ENCODE assay signal across 9 cellular contexts in genomic region chr3:186826978-186827857, GRCh38. TPM values are rescaled to one million over a fixed set of nuclear protein-coding genes. Genes with fewer than 3 reads are reported as not detected.
A peak's percentile ranks its signal among the peaks of the same experiment; 100 is the strongest.
DNase-seq lines count a peak whose midpoint lies in the region; ATAC-seq, FAIRE-seq and TF ChIP-seq lines count a peak whose summit lies in the region.
"Had no signal": no experiment of that assay in that cellular context is flagged by ENCODE, and none has a peak within 500 bp of the region (broad histone marks: within the 10 kb centered on the region; RNA-seq: fewer than 3 reads in every experiment).

No MANE protein-coding gene starts in this region.

- TF ChIP-seq RAD21 in H1 (IDR thresholded peaks at IDR 0.05 in 1 of 2, conservative IDR thresholded peaks at IDR 0.05 in 1 of 2; ENCODE audit: low read depth in 2 of 2, low read length in 2 of 2): no peak

- H2AFZ ChIP-seq in H1 (ENCODE audit: low read length): no peak overlapping the region; the same call in 1 of the 2 replicates

- 9% methylated on average over 45 of the region's 80 CpGs; no CpG with 5 or more reads in 1 of the 2 experiments for WGBS in H1 (ENCODE audit: extremely low coverage in 1 of 2, insufficient coverage in 1 of 2, insufficient read length in 1 of 2, insufficient replicate concordance in 2 of 2, low coverage in 1 of 2, low lambda C conversion rate in 2 of 2, missing lambda C conversion rate in 1 of 2), 2 experiments
- WGBS in mesodermal cell (ENCODE audit: insufficient coverage in 2 of 2), 2 experiments: 0 to 4% methylated on average over 57 to 65 of the region's 80 CpGs

- H2BK15ac ChIP-seq in H1 (ENCODE audit: low read length): no peak overlapping the region

- no peaks in the 10 kb centered on the region for H4K20me1 ChIP-seq in H1 (replicated peaks in 1 of 2; ENCODE audit: control insufficient read depth in 1 of 2, insufficient read depth in 2 of 2, low read length in 2 of 2)

- peak overlapping the region in 1 of 4 experiments; percentile 78; a peak in 1 of 7 replicates for H3K9ac ChIP-seq in H1 (replicated peaks in 1 of 4; ENCODE audit: extremely low read depth in 1 of 4, low read depth in 3 of 4, low read length in 3 of 4)

- peak overlapping the region; percentile 70 to 85 for H3K4me2 ChIP-seq in H1 (ENCODE audit: insufficient read depth in 1 of 2, low read depth in 2 of 2, low read length in 2 of 2)

- CTCF ChIA-PET in activated CD8-positive, alpha-beta memory T cell treated with anti-CD3 and anti-CD28 coated beads, Interleukin-2, amount 10 ng/mL, durations not matched to agents 7 days and 5 days (lab: Charles Lee): interaction anchor here (0.6 to 3.7 kb wide), 16 partner anchors 20 to 338 kb away, joined by 3 to 16 read pairs (median 4); partner anchors contain the start of genes RPL39L and ST6GAL1
- CTCF ChIA-PET in H1 (lab: Charles Lee; ENCODE audit: partially characterized antibody): interaction anchor here (0.8 to 1.5 kb wide), 3 partner anchors 104 to 313 kb away, joined by 3 to 6 read pairs (median 3); partner anchors contain the start of gene ST6GAL1

- DNase-seq in CMK (ENCODE audit: low read depth): peak; percentile 40
- peak; percentile 94 for DNase-seq in HTR-8/SVneo (ENCODE audit: insufficient read length, low spot score)
- DNase-seq in NOMO-1 (lab: John Stamatoyannopoulos, UW; ENCODE audit: unreplicated experiment in 2 of 2): peak; percentile 86 to 96
- peak; percentile 89 for DNase-seq in activated CD8-positive, alpha-beta memory T cell treated with anti-CD3 and anti-CD28 coated beads, Interleukin-2, amount 10 ng/mL, durations not matched to agents 7 days and 5 days
- DNase-seq in H1 (ENCODE audit: low read depth in 1 of 2, low spot score in 2 of 2): peak in 1 of 2 experiments; percentile 88
- peak; percentile 57 for DNase-seq in stimulated activated CD8-positive, alpha-beta memory T cell treated with anti-CD3 and anti-CD28 coated beads, Interleukin-15, amount 100 ng/mL, for 1 hour (ENCODE audit: low read depth)

- H2BK12ac ChIP-seq in H1 (ENCODE audit: low read depth, low read length): no peak overlapping the region

- peak overlapping the region; percentile 54 for H3K27ac Mint-ChIP-seq in activated CD8-positive, alpha-beta memory T cell treated with anti-CD3 and anti-CD28 coated beads, Interleukin-2, amount 10 ng/mL, durations not matched to agents 7 days and 5 days

- no peak overlapping the region for H2BK120ac ChIP-seq in H1 (replicated peaks; ENCODE audit: low read depth, low read length)

- no peak overlapping the region for H2AK5ac ChIP-seq in H1 (ENCODE audit: low read depth, low read length)

- no peak overlapping the region for H3K23ac ChIP-seq in H1 (ENCODE audit: insufficient read length)

- H3K36me3 Mint-ChIP-seq in activated CD8-positive, alpha-beta memory T cell treated with anti-CD3 and anti-CD28 coated beads, Interleukin-2, amount 10 ng/mL, durations not matched to agents 7 days and 5 days: no peaks in the 10 kb centered on the region

- H3K18ac ChIP-seq in H1 (ENCODE audit: extremely low read depth, low read length): peak overlapping the region; percentile 78

- TF ChIP-seq POLR2A in H1 (IDR thresholded peaks at IDR 0.05; ENCODE audit: control extremely low read depth in 1 of 2, low read depth in 2 of 2, low read length in 2 of 2): peak in 1 of 2 experiments; percentile 27; a peak in 1 of 3 replicates

- H3K4me3 Mint-ChIP-seq in activated CD8-positive, alpha-beta memory T cell treated with anti-CD3 and anti-CD28 coated beads, Interleukin-2, amount 10 ng/mL, durations not matched to agents 7 days and 5 days: peak overlapping the region; percentile 72

- peaks cover 28% of the 10 kb centered on the region for H3K4me1 Mint-ChIP-seq in activated CD8-positive, alpha-beta memory T cell treated with anti-CD3 and anti-CD28 coated beads, Interleukin-2, amount 10 ng/mL, durations not matched to agents 7 days and 5 days

- H3K79me1 ChIP-seq in H1 (ENCODE audit: low read depth, low read length): no peaks in the 10 kb centered on the region; the same call in 1 of the 2 replicates

- peaks cover 44% of the 10 kb centered on the region for H3K27me3 Mint-ChIP-seq in activated CD8-positive, alpha-beta memory T cell treated with anti-CD3 and anti-CD28 coated beads, Interleukin-2, amount 10 ng/mL, durations not matched to agents 7 days and 5 days

- H3K9me3 Mint-ChIP-seq in activated CD8-positive, alpha-beta memory T cell treated with anti-CD3 and anti-CD28 coated beads, Interleukin-2, amount 10 ng/mL, durations not matched to agents 7 days and 5 days (ENCODE audit: low read depth): no peaks in the 10 kb centered on the region

- FAIRE-seq in HTR-8/SVneo (lab: Jason Lieb, UNC): peak; percentile 20
- FAIRE-seq in H1 (lab: Jason Lieb, UNC): no peak

- H2BK20ac ChIP-seq in H1 (ENCODE audit: low read length): no peak overlapping the region

- H3K9me3 ChIP-seq in H1 (ENCODE audit: insufficient read depth in 2 of 2, low read depth in 1 of 2, low read length in 1 of 2): no peaks in the 10 kb centered on the region
- no peaks in the 10 kb centered on the region for H3K9me3 ChIP-seq in mesodermal cell (ENCODE audit: control insufficient read depth, low read length)

- H3K23me2 ChIP-seq in H1 (ENCODE audit: low read depth, low read length): peaks cover 15% of the 10 kb centered on the region; the same call in 1 of the 2 replicates

- H3K79me2 ChIP-seq in H1 (ENCODE audit: control insufficient read depth in 1 of 2, insufficient read depth in 2 of 2, low read length in 2 of 2): no peaks in the 10 kb centered on the region

- peak overlapping the region; percentile 39 to 69 (median 46) for H3K4me3 ChIP-seq in H1 (ENCODE audit: extremely low read depth in 1 of 4, insufficient read depth in 2 of 4, low read depth in 3 of 4, low read length in 4 of 4)
- peak overlapping the region; percentile 58 for H3K4me3 ChIP-seq in mesodermal cell (ENCODE audit: extremely low read depth, insufficient read depth, low read length, poor library complexity, severe bottlenecking)

- peak; percentile 90 for ATAC-seq in GM21367 (IDR thresholded peaks at IDR 0.05; ENCODE audit: unreplicated experiment)
- peak; percentile 96 for ATAC-seq in activated CD8-positive, alpha-beta memory T cell treated with anti-CD3 and anti-CD28 coated beads, Interleukin-2, amount 10 ng/mL, durations not matched to agents 7 days and 5 days

- POLR2A ChIA-PET in H1 (lab: Charles Lee; ENCODE audit: partially characterized antibody): interaction anchor here (1.1 to 7.4 kb wide), 9 partner anchors 8 to 121 kb away, joined by 3 to 73 read pairs (median 4); partner anchors contain the start of genes EIF4A2 and RFC4

- H3K4me1 ChIP-seq in H1 (replicated peaks in 1 of 4; ENCODE audit: control insufficient read depth in 3 of 4, insufficient read depth in 4 of 4, low read length in 3 of 4) (peaks cover 7 to 23% (median 18%) of the 10 kb centered on the region in 4 experiments), mesodermal cell (ENCODE audit: control insufficient read depth, insufficient read depth, low read length, poor library complexity, severe bottlenecking) (peaks cover 11% of the 10 kb centered on the region)

- no peak overlapping the region for H2BK5ac ChIP-seq in H1 (ENCODE audit: low read depth, low read length)

- no peak for TF ChIP-seq EP300 in H1 (IDR thresholded peaks at IDR 0.05; ENCODE audit: borderline replicate concordance in 1 of 2, low read depth in 2 of 2, low read length in 2 of 2)

- H4K5ac ChIP-seq in H1 (ENCODE audit: insufficient read length, low read depth, low read length): no peak overlapping the region

- H3K36me3 ChIP-seq in H1 (ENCODE audit: control insufficient read depth in 2 of 4, insufficient read depth in 4 of 4, low read length in 3 of 4) (no peaks in the 10 kb centered on the region), mesodermal cell (ENCODE audit: control insufficient read depth, insufficient read depth, low read length) (no peaks in the 10 kb centered on the region)

- H4K91ac ChIP-seq in H1 (replicated peaks; ENCODE audit: insufficient read length, low read length): no peak overlapping the region

- no peak overlapping the region for H3K4ac ChIP-seq in H1 (replicated peaks; ENCODE audit: insufficient read length, low read depth, low read length)

- no peak overlapping the region for H3K27ac ChIP-seq in H1 (ENCODE audit: low read depth, low read length)
- H3K27ac ChIP-seq in mesodermal cell (ENCODE audit: low read depth, low read length, severe bottlenecking): no peak overlapping the region
- H3K27ac ChIP-seq: epithelial cell of prostate had no signal

- no peak overlapping the region for H3K14ac ChIP-seq in H1 (ENCODE audit: insufficient read length)

- no peak for TF ChIP-seq CTCF in H1 (IDR thresholded peaks at IDR 0.05; ENCODE audit: control extremely low read depth in 1 of 3, insufficient read depth in 1 of 3, low read depth in 1 of 3, low read length in 3 of 3)

- H3K27me3 ChIP-seq in H1 (replicated peaks in 1 of 4; ENCODE audit: control insufficient read depth in 3 of 4, extremely low read depth in 1 of 4, insufficient read depth in 3 of 4, low read length in 3 of 4): peaks cover 0 to 38% (median 29%) of the 10 kb centered on the region in 4 experiments; a peak in 6 of 7 replicates

- peak overlapping the region; percentile 70 for H4K8ac ChIP-seq in H1 (ENCODE audit: extremely low read depth, insufficient read depth, low read length)

- H3K56ac ChIP-seq in H1 (replicated peaks; ENCODE audit: insufficient read length, low read depth, low read length): no peak overlapping the region

RNA-seq across cellular contexts. Expression of gene ADIPOQ, which starts 15.3 kb away (rescaled TPM):
- not detected for total RNA-seq in activated CD8-positive, alpha-beta memory T cell treated with anti-CD3 and anti-CD28 coated beads, Interleukin-2, amount 10 ng/mL, durations not matched to agents 7 days and 5 days
- total RNA-seq in H1 (2021; fragmentation: NEBNext Ultra II Directional; extraction: Animal tissue kit (Norgen Biotek cat#: 25700)): not detected in 2 replicates
- polyA plus RNA-seq in H1 (2011; rRNA removed): not detected in 2 replicates
- not detected for polyA plus RNA-seq in H1 (2011; cell fraction: cytosol; rRNA removed)
- not detected for polyA plus RNA-seq in H1 (2011; cell fraction: nucleus; rRNA removed)
- polyA plus RNA-seq in H1 (2012, experiment 1 of 2): not detected in 4 replicates
- not detected for polyA plus RNA-seq in H1 (2012, experiment 2 of 2)
- not detected for polyA plus RNA-seq in H1 (2013, experiment 1 of 2)
- polyA plus RNA-seq in H1 (2013, experiment 2 of 2): not detected
- polyA minus RNA-seq in H1 (2011; rRNA and poly(A)+ RNA removed): 0.05 TPM in 1 of 2 replicates, not detected in the other
- polyA minus RNA-seq in H1 (2011; cell fraction: cytosol; rRNA and poly(A)+ RNA removed): not detected
- not detected for polyA minus RNA-seq in H1 (2011; cell fraction: nucleus; rRNA and poly(A)+ RNA removed)
- polyA plus RNA-seq in mesodermal cell (2013, experiment 1 of 2): not detected
- polyA plus RNA-seq in mesodermal cell (2013, experiment 2 of 2): not detected

RNA-seq across cellular contexts. Expression of gene RFC4, which starts 20.9 kb away (rescaled TPM):
- 100 to 1,000 TPM; 111 to 114 TPM for total RNA-seq in activated CD8-positive, alpha-beta memory T cell treated with anti-CD3 and anti-CD28 coated beads, Interleukin-2, amount 10 ng/mL, durations not matched to agents 7 days and 5 days
- 86.9 and 100 TPM in 2 replicates for total RNA-seq in H1 (2021; fragmentation: NEBNext Ultra II Directional; extraction: Animal tissue kit (Norgen Biotek cat#: 25700))
- polyA plus RNA-seq in H1 (2011; rRNA removed): 17.5 and 21.8 TPM in 2 replicates
- 49.9 TPM for polyA plus RNA-seq in H1 (2011; cell fraction: cytosol; rRNA removed)
- 31.1 TPM for polyA plus RNA-seq in H1 (2011; cell fraction: nucleus; rRNA removed)
- polyA plus RNA-seq in H1 (2012, experiment 1 of 2): 96.9 to 123 TPM (median 107 TPM) in 4 replicates
- 26.1 TPM for polyA plus RNA-seq in H1 (2012, experiment 2 of 2)
- 79.6 TPM for polyA plus RNA-seq in H1 (2013, experiment 1 of 2)
- 77.3 TPM for polyA plus RNA-seq in H1 (2013, experiment 2 of 2)
- polyA minus RNA-seq in H1 (2011; rRNA and poly(A)+ RNA removed): 21.4 and 22.1 TPM in 2 replicates
- 21.3 TPM for polyA minus RNA-seq in H1 (2011; cell fraction: cytosol; rRNA and poly(A)+ RNA removed)
- 32.2 TPM for polyA minus RNA-seq in H1 (2011; cell fraction: nucleus; rRNA and poly(A)+ RNA removed)
- polyA plus RNA-seq in mesodermal cell (2013, experiment 1 of 2): 70.1 TPM
- polyA plus RNA-seq in mesodermal cell (2013, experiment 2 of 2): 66.0 TPM

RNA-seq across cellular contexts. Expression of gene EIF4A2, which starts 43.8 kb away (rescaled TPM):
- 100 to 1,000 TPM; 374 to 441 TPM for total RNA-seq in activated CD8-positive, alpha-beta memory T cell treated with anti-CD3 and anti-CD28 coated beads, Interleukin-2, amount 10 ng/mL, durations not matched to agents 7 days and 5 days
- total RNA-seq in H1 (2021; fragmentation: NEBNext Ultra II Directional; extraction: Animal tissue kit (Norgen Biotek cat#: 25700)): 596 and 604 TPM in 2 replicates
- polyA plus RNA-seq in H1 (2011; rRNA removed): 401 and 527 TPM in 2 replicates
- 703 TPM for polyA plus RNA-seq in H1 (2011; cell fraction: cytosol; rRNA removed)
- 238 TPM for polyA plus RNA-seq in H1 (2011; cell fraction: nucleus; rRNA removed)
- 451 to 490 TPM (median 461 TPM) in 4 replicates for polyA plus RNA-seq in H1 (2012, experiment 1 of 2)
- 41.8 TPM for polyA plus RNA-seq in H1 (2012, experiment 2 of 2)
- 347 TPM for polyA plus RNA-seq in H1 (2013, experiment 1 of 2)
- polyA plus RNA-seq in H1 (2013, experiment 2 of 2): 339 TPM
- 304 and 361 TPM in 2 replicates for polyA minus RNA-seq in H1 (2011; rRNA and poly(A)+ RNA removed)
- 434 TPM for polyA minus RNA-seq in H1 (2011; cell fraction: cytosol; rRNA and poly(A)+ RNA removed)
- polyA minus RNA-seq in H1 (2011; cell fraction: nucleus; rRNA and poly(A)+ RNA removed): 679 TPM
- polyA plus RNA-seq in mesodermal cell (2013, experiment 1 of 2): 506 TPM
- 551 TPM for polyA plus RNA-seq in mesodermal cell (2013, experiment 2 of 2)
